1 cellular context compared by ENCODE assay signal in genomic region chr7:22524353-22524939, GRCh38.
TF ChIP-seq lines count a peak whose summit lies in the region.
"Not testable (repeated sequence)": the region's sequence is repeated elsewhere in the genome, so short reads cannot be mapped to it uniquely, and the experiment has no call there.

No MANE protein-coding gene starts in this region.

TF ChIP-seq in K562, 482 proteins besides CTCF, POLR2A, EP300 and RAD21:
- not testable (repeated sequence) for TF ChIP-seq CEBPG (CRISPR knock-in tag; IDR thresholded peaks at IDR 0.05)
- 0 out of 4 replicates have a peak, but pooled peaks of 1 of the 2 experiments have one; percentile 7 for TF ChIP-seq CEBPG (tag; conservative IDR thresholded peaks at IDR 0.05 in 1 of 2, IDR thresholded peaks at IDR 0.05 in 1 of 2)
